In the genomic region with DNA sequence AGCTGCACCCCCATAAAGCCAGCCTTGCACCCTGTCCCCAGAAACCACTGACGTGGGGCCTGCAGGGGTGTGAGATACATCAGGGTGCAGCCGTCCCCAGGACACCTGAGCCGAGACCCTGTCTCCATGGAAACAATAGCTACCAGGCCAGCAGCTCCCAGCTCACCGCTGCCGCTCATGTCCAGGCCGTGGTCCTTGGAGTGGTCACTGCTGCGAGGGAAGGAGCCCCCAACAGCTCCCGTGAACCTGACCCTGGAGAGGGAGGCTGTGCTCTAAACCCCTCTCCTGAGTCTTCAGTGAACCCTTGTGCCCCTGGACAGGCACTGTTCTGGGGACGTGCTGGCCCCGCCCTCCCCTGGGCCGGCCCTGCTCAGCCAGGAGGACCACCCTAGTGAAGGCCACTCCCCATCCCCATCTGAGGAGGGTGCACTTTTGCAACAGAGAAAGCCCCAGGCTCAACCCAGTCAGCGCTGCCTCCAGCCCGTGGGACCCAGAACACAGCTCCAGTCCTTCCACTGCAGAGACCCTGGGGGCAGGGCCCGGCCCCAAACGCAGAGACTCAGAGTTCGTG, we compare ENCODE assay signal across 1 cellular context.
TF ChIP-seq lines count a peak whose summit lies in the region.

No MANE protein-coding gene starts in this region.

TF ChIP-seq in IMR-90, 13 proteins besides CTCF, POLR2A, EP300 and RAD21:
- TF ChIP-seq MXI1 (IDR thresholded peaks at IDR 0.05; ENCODE audit: borderline replicate concordance, low read depth, low read length) (no peak), NFE2L2 (IDR thresholded peaks at IDR 0.05; ENCODE audit: low read depth, low read length) (no peak), BHLHE40 (IDR thresholded peaks at IDR 0.05; ENCODE audit: low read depth, low read length) (no peak), MAFK (IDR thresholded peaks at IDR 0.05; ENCODE audit: low read depth, low read length) (no peak), CEBPB (IDR thresholded peaks at IDR 0.05; ENCODE audit: low read depth, low read length) (no peak), RCOR1 (IDR thresholded peaks at IDR 0.05; ENCODE audit: insufficient replicate concordance, low read length) (no peak), MAZ (IDR thresholded peaks at IDR 0.05; ENCODE audit: borderline replicate concordance, low read depth, low read length) (no peak), SMC3 (IDR thresholded peaks at IDR 0.05; ENCODE audit: low read depth, low read length) (no peak), FOS (IDR thresholded peaks at IDR 0.05; ENCODE audit: low read depth, low read length) (no peak), CHD1 (IDR thresholded peaks at IDR 0.05; ENCODE audit: low read depth, low read length) (no peak)
- TF ChIP-seq, protein P1, sequence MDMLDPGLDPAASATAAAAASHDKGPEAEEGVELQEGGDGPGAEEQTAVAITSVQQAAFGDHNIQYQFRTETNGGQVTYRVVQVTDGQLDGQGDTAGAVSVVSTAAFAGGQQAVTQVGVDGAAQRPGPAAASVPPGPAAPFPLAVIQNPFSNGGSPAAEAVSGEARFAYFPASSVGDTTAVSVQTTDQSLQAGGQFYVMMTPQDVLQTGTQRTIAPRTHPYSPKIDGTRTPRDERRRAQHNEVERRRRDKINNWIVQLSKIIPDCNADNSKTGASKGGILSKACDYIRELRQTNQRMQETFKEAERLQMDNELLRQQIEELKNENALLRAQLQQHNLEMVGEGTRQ (IDR thresholded peaks at IDR 0.05; ENCODE audit: low read depth, low read length), result no peak
- TF ChIP-seq, protein P2, sequence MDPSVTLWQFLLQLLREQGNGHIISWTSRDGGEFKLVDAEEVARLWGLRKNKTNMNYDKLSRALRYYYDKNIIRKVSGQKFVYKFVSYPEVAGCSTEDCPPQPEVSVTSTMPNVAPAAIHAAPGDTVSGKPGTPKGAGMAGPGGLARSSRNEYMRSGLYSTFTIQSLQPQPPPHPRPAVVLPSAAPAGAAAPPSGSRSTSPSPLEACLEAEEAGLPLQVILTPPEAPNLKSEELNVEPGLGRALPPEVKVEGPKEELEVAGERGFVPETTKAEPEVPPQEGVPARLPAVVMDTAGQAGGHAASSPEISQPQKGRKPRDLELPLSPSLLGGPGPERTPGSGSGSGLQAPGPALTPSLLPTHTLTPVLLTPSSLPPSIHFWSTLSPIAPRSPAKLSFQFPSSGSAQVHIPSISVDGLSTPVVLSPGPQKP (IDR thresholded peaks at IDR 0.05; ENCODE audit: borderline replicate concordance, low read depth, low read length), result no peak
